In the genomic region with DNA sequence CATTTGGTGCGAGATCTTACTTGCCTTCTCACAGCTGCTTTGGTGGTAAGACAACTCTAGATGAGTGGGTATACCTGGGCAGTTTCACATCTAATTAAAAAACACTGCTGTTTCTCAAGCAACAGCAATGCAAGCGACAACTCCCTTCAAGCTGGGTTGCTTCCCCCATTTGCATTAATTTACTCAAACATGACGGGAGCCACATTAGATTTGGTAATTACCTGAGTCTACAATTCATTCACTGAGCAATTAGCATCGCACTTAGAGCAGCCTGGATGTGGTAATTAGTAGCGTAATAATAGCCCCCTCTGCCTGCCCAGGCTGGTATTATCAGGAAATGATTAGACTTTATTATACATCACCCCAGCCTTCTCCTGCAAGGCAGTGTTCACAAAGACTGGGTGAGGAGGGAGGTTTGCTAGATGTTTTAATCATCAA, we compare ENCODE assay signal across 8 cellular contexts.
A peak's percentile ranks its signal among the peaks of the same experiment; 100 is the strongest.
DNase-seq lines count a peak whose midpoint lies in the region; ATAC-seq and TF ChIP-seq lines count a peak whose summit lies in the region.

No MANE protein-coding gene starts in this region.

- peak overlapping the region; percentile 46; the same call in 1 of the 2 replicates for H2AFZ ChIP-seq in OCI-LY3 (ENCODE audit: low read depth, low read length)

- DNase-seq in activated gamma-delta T cell treated with Interleukin-2 at 50 U/mL for 16 hours (peak; percentile 8), activated gamma-delta T cell (lab: John Stamatoyannopoulos, UW) (no peak), fibroblast of the aortic adventitia (ENCODE audit: low read depth) (no peak), substantia nigra (lab: John Stamatoyannopoulos, UW) (no peak), MG63 (no peak)

- no peaks in the 10 kb centered on the region for H4K20me1 ChIP-seq in OCI-LY3 (ENCODE audit: insufficient read depth, low read length)

- ATAC-seq in HG03175 (IDR thresholded peaks at IDR 0.05; ENCODE audit: unreplicated experiment) (peak; percentile 72), HG03039 (IDR thresholded peaks at IDR 0.05; ENCODE audit: unreplicated experiment) (no peak)

- H3K27me3 ChIP-seq in OCI-LY3 (ENCODE audit: low read depth, low read length) (peaks cover 7% of the 10 kb centered on the region; the same call in 1 of the 2 replicates), MG63 (no peaks in the 10 kb centered on the region)

- H3K27ac ChIP-seq in OCI-LY3 (ENCODE audit: low read length) (no peak overlapping the region), substantia nigra (ENCODE audit: low read depth, low read length, poor library complexity, severe bottlenecking) (no peak overlapping the region)

- no peak overlapping the region for H3K4me3 ChIP-seq in OCI-LY3 (ENCODE audit: low read length)
- H3K4me3 ChIP-seq in fibroblast of the aortic adventitia (ENCODE audit: low read depth, low read length): no peak overlapping the region
- H3K4me3 ChIP-seq in MG63: no peak overlapping the region

- H3K9ac ChIP-seq in OCI-LY3 (ENCODE audit: low read length): no peak overlapping the region

- peak overlapping the region; percentile 39 for H3K4me2 ChIP-seq in OCI-LY3 (ENCODE audit: low read length)

- no peaks in the 10 kb centered on the region for H3K79me2 ChIP-seq in OCI-LY3 (ENCODE audit: low read length)

- no peaks in the 10 kb centered on the region for H3K9me3 ChIP-seq in OCI-LY3 (ENCODE audit: insufficient read depth, low read length)
- H3K9me3 ChIP-seq in MG63: no peaks in the 10 kb centered on the region

- no peaks in the 10 kb centered on the region for H3K4me1 ChIP-seq in OCI-LY3 (ENCODE audit: low read length)

- TF ChIP-seq CTCF in OCI-LY3 (IDR thresholded peaks at IDR 0.05; ENCODE audit: low read depth, low read length) (peak; percentile 48), fibroblast of the aortic adventitia (IDR thresholded peaks at IDR 0.05; ENCODE audit: insufficient read depth, low read length) (peak; percentile 35)

- H3K36me3 ChIP-seq in OCI-LY3 (replicated peaks; ENCODE audit: low read depth, low read length) (no peaks in the 10 kb centered on the region), MG63 (no peaks in the 10 kb centered on the region)
